8 cellular contexts compared by ENCODE assay signal in the genomic region with DNA sequence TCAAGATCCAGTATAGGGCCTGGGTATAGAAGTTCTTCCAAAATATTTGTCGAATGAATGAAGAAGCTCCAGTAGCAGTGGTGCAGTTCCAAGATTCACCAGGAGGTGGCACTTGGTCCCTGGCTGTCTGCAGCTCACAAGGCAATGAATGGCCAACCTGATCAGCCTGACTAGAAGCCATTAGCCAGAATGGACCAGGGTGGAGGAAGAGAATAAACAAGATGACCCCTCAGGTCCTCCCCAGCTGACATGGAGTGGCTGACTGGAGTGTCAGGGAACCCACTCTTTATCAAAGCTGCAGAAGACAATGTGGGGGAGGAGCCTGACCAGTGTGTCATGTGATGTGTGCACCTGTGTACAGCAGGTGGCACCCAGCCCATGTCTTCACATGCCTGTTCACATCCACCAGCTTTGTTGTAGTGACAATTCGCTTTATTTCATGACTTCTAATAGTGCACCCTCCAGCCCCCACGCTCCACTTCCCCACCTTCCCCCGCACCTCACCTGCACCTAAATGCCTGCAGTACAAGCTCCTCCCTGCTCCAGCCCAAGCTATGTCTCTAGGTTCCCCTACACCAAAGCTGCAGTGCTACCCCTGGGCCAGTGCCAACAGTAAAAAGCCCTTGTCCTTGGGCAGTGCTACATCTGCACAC. TPM values are rescaled to one million over a fixed set of nuclear protein-coding genes. Genes with fewer than 3 reads are reported as not detected.
DNase-seq lines count a peak whose midpoint lies in the region; ATAC-seq and TF ChIP-seq lines count a peak whose summit lies in the region.

No MANE protein-coding gene starts in this region.

- DNase-seq in ELR (ENCODE audit: low read depth), result peak; percentile 89
- DNase-seq in M059J (ENCODE audit: low read depth), result peak; percentile 77
- DNase-seq in RPMI7951 (ENCODE audit: low read depth), result peak; percentile 79
- peak; percentile 70 to 84 for DNase-seq in activated T-helper 1 cell treated with anti-CD3 and anti-CD28 coated beads, Interleukin-2, amount 50 U/mL, for 16 hours (ENCODE audit: low read depth in 1 of 2, low spot score in 1 of 2)
- peak; percentile 94 for DNase-seq in fibroblast of the aortic adventitia (ENCODE audit: low read depth)
- DNase-seq in neuronal stem cell (ENCODE audit: low spot score), result peak; percentile 88
- peak in 46 of 49 donors; percentile 9 to 86 (median 60) for DNase-seq in substantia nigra (lab: John Stamatoyannopoulos, UW)

- H2AFZ ChIP-seq in neuronal stem cell (ENCODE audit: low read length), result no peak overlapping the region

- H3K79me1 ChIP-seq in neuronal stem cell (ENCODE audit: low read depth, low read length), result no peaks in the 10 kb centered on the region

- H4K91ac ChIP-seq in neuronal stem cell (ENCODE audit: low read depth, low read length, poor library complexity), result no peak overlapping the region

- peak overlapping the region; percentile 72 for H3K4me3 ChIP-seq in fibroblast of the aortic adventitia (ENCODE audit: low read depth, low read length)
- H3K4me3 ChIP-seq in neuronal stem cell (ENCODE audit: low read length in 2 of 2), result no peak overlapping the region

- no peak overlapping the region for H3K23ac ChIP-seq in neuronal stem cell (ENCODE audit: low read depth, low read length, poor library complexity)

- no peak overlapping the region for H3K27ac ChIP-seq in neuronal stem cell (replicated peaks; ENCODE audit: low read length)
- H3K27ac ChIP-seq in substantia nigra (ENCODE audit: low read depth, low read length, poor library complexity, severe bottlenecking), result no peak overlapping the region

- H3K18ac ChIP-seq in neuronal stem cell (ENCODE audit: low read length), result peak overlapping the region; percentile 29

- H2AK5ac ChIP-seq in neuronal stem cell (ENCODE audit: low read depth, low read length), result peak overlapping the region; percentile 7

- no peak overlapping the region for H2BK120ac ChIP-seq in neuronal stem cell (ENCODE audit: low read depth, low read length)

- no peak overlapping the region for H3K4ac ChIP-seq in neuronal stem cell (ENCODE audit: low read length)

- H3K4me2 ChIP-seq in neuronal stem cell (ENCODE audit: insufficient read depth, low read length, poor library complexity, severe bottlenecking), result no peak overlapping the region

- H3K9ac ChIP-seq in neuronal stem cell (ENCODE audit: low read depth, low read length, poor library complexity), result no peak overlapping the region

- H3K36me3 ChIP-seq in neuronal stem cell (replicated peaks in 1 of 2; ENCODE audit: control insufficient read depth in 2 of 2, insufficient read depth in 2 of 2, low read length in 2 of 2), result no peaks in the 10 kb centered on the region

- no peak overlapping the region for H4K8ac ChIP-seq in neuronal stem cell (ENCODE audit: low read depth, low read length)

- no peak overlapping the region for H2BK5ac ChIP-seq in neuronal stem cell (ENCODE audit: low read length)

- H3K14ac ChIP-seq in neuronal stem cell (ENCODE audit: low read length), result no peak overlapping the region

- peaks cover 16 to 44% (median 29%) of the 10 kb centered on the region in 3 experiments for H3K27me3 ChIP-seq in neuronal stem cell (ENCODE audit: control insufficient read depth in 3 of 3, insufficient read depth in 3 of 3, low read depth in 1 of 3, low read length in 3 of 3)

- H3K4me1 ChIP-seq in neuronal stem cell (ENCODE audit: control insufficient read depth in 2 of 2, insufficient read depth in 1 of 2, low read depth in 1 of 2, low read length in 2 of 2), result peaks cover 3 to 5% of the 10 kb centered on the region in 2 donors

- no CpG with 5 or more reads among the region's 4 CpGs for WGBS in neuronal stem cell (ENCODE audit: extremely low coverage in 2 of 2, insufficient read length in 2 of 2, insufficient replicate concordance in 1 of 2), 2 donors

- no peaks in the 10 kb centered on the region for H3K9me3 ChIP-seq in neuronal stem cell (replicated peaks in 1 of 2; ENCODE audit: control insufficient read depth in 2 of 2, insufficient read depth in 1 of 2, low read depth in 1 of 2, low read length in 2 of 2)

- no peak for ATAC-seq in HG02852 (IDR thresholded peaks at IDR 0.05; ENCODE audit: unreplicated experiment)

- no peak overlapping the region for H2BK12ac ChIP-seq in neuronal stem cell (ENCODE audit: low read length)

- TF ChIP-seq CTCF in fibroblast of the aortic adventitia (IDR thresholded peaks at IDR 0.05; ENCODE audit: insufficient read depth, low read length), result peak; percentile 99

- no peak overlapping the region for H2BK15ac ChIP-seq in neuronal stem cell (ENCODE audit: low read length)

RNA-seq across cellular contexts. Expression of a gene that starts 3.0 kb away (rescaled TPM):
- 2.2 and 5.2 TPM in 2 replicates for total RNA-seq in M059J (2014; rRNA removed; shearing (Covaris generic))
- total RNA-seq in RPMI7951 (2014; rRNA removed; shearing (Covaris generic)), result 22.8 and 26.0 TPM in 2 replicates
- 58.5 and 157 TPM in 2 replicates for total RNA-seq in fibroblast of the aortic adventitia (ENCODE audit: low replicate concordance)
- polyA plus RNA-seq in neuronal stem cell (2013, experiment 1 of 2), result 1.4 TPM
- 1.3 TPM for polyA plus RNA-seq in neuronal stem cell (2013, experiment 2 of 2)
